Comparison of ENCODE assay signal across 13 cellular contexts in the genomic region with DNA sequence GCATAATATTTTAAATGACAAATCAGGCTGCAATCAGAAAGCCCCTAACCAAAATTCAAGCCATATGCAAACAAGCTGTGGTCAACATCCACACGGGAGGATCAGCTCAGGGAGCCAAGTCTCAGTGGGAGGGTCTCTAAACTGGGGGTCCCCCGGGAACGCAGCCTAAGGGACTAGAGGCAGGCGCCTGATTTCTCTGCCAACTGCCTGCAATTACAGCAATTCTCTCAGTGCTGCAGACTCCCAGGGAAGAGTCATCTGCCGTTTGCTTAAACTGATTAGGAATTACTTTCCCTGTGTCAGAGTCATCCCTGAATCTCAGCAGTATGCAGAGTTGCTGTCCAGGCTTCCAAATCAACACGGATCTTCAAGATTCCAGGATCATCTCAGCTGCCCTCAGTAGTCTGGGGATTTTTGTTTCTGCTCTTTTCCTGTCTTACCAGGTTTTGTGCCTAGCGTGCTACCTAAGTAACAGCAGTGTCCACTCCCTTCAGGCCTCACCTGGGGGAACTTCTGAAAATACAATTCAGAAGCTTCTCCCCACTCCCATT.
"Had no signal": no experiment of that assay in that cellular context is flagged by ENCODE, and none has a peak within 500 bp of the region (broad histone marks: within the 10 kb centered on the region; RNA-seq: fewer than 3 reads in every experiment).

No MANE protein-coding gene starts in this region.

- H3K36me3 ChIP-seq: ascending aorta, left lung, thyroid gland had no signal

- H3K27me3 ChIP-seq: ascending aorta, thyroid gland had no signal

- H3K9me3 ChIP-seq: ascending aorta, thyroid gland had no signal

- DNase-seq: activated CD4-positive, alpha-beta T cell treated with anti-CD3 and anti-CD28 coated beads, Interleukin-2, amount 50 U/mL, for 1 hour; activated naive CD4-positive, alpha-beta T cell treated with anti-CD3 and anti-CD28 coated beads for 36 hours; dermis blood vessel endothelial cell; effector memory CD8-positive, alpha-beta T cell; foreskin melanocyte; islet precursor cell; left lung; mammary epithelial cell; naive B cell; posterior cingulate gyrus; stimulated activated CD4-positive, alpha-beta T cell treated with anti-CD3 and anti-CD28 coated beads, Interleukin-2, amount 100 ng/mL, for 48 hours; thyroid gland had no signal

- H3K27ac ChIP-seq: ascending aorta, left lung, thyroid gland had no signal

- H3K4me3 ChIP-seq: ascending aorta, left lung, thyroid gland had no signal

- H3K4me1 ChIP-seq: ascending aorta, left lung, thyroid gland had no signal
